21 cellular contexts compared by ENCODE assay signal in genomic region chr11:95243658-95244057, GRCh38.
"Had no signal": no experiment of that assay in that cellular context is flagged by ENCODE, and none has a peak within 500 bp of the region (broad histone marks: within the 10 kb centered on the region; RNA-seq: fewer than 3 reads in every experiment).

No MANE protein-coding gene starts in this region.

- DNase-seq: effector memory CD8-positive, alpha-beta T cell; esophagus squamous epithelium; foreskin fibroblast; glutamatergic neuron; immature natural killer cell; left ventricle myocardium inferior; lower lobe of right lung; midbrain; naive B cell; nephron progenitor cell; psoas muscle; right lobe of liver; spleen; stimulated activated CD4-positive, alpha-beta T cell treated with anti-CD3 and anti-CD28 coated beads, Interleukin-15, amount 100 ng/mL, for 24 hours; stimulated activated CD4-positive, alpha-beta T cell treated with anti-CD3 and anti-CD28 coated beads, Interleukin-1b, Interleukin-23, amount 100 ng/mL, for 48 hours; stimulated activated CD4-positive, alpha-beta T cell treated with anti-CD3 and anti-CD28 coated beads, Interleukin-4, amount 100 ng/mL, for 24 hours; stimulated activated naive B cell treated with anti-CD40 and anti-IgM and Interleukin-4, amounts not matched to agents 10 μg/mL and 1 μg/mL and 100 μg/mL, for 72 hours; stimulated activated naive CD8-positive, alpha-beta T cell treated with anti-CD3 and anti-CD28 coated beads, Interleukin-15, amount 100 ng/mL, for 72 hours; testis; transverse colon had no signal

- H3K4me1 ChIP-seq: gastroesophageal sphincter, left ventricle myocardium inferior, psoas muscle, right lobe of liver had no signal

- ATAC-seq: effector memory CD8-positive, alpha-beta T cell; gastroesophageal sphincter; lower lobe of right lung; psoas muscle; right lobe of liver; stimulated activated naive B cell treated with anti-CD40 and anti-IgM and Interleukin-4, amounts not matched to agents 10 μg/mL and 1 μg/mL and 100 μg/mL, for 72 hours; stimulated activated naive CD8-positive, alpha-beta T cell treated with anti-CD3 and anti-CD28 coated beads, Interleukin-15, amount 100 ng/mL, for 72 hours had no signal

- H3K27ac ChIP-seq: gastroesophageal sphincter, left ventricle myocardium inferior, lower lobe of right lung, psoas muscle, right lobe of liver, testis had no signal

- H3K9me3 ChIP-seq: esophagus squamous epithelium, gastroesophageal sphincter, left ventricle myocardium inferior, lower lobe of right lung, psoas muscle, right lobe of liver, spleen, testis, transverse colon had no signal

- H3K36me3 ChIP-seq: esophagus squamous epithelium, gastroesophageal sphincter, left ventricle myocardium inferior, lower lobe of right lung, right lobe of liver, spleen, transverse colon had no signal

- H3K4me3 ChIP-seq: esophagus squamous epithelium, gastroesophageal sphincter, left ventricle myocardium inferior, lower lobe of right lung, psoas muscle, right lobe of liver, spleen, testis, transverse colon had no signal
